ENCODE assay signal across 10 cellular contexts in the genomic region with DNA sequence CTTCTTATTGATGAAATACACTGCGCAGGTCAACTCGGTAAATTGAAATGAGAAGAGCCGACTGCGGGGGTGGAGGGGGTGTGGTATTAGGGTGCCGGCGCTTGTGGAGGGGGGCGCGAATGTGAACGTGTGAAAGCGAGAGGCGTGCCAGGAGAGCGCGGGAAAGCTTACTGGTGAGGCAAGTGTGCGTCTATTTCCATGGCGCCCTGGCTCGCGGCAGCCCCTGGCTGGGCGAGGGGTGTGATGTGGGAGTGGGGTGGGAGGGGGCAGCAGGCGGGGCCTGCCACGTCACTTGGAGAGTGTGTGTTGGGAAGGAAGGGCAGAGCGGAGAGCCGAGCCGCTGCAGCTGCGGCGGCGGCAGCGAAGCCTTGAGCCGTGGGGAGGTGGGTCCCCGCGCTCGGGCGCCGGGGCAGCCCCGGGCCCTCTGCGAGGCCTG.
DNase-seq lines count a peak whose midpoint lies in the region; TF ChIP-seq lines count a peak whose summit lies in the region.
"Had no signal": no experiment of that assay in that cellular context is flagged by ENCODE, and none has a peak within 500 bp of the region (broad histone marks: within the 10 kb centered on the region; RNA-seq: fewer than 3 reads in every experiment).

No MANE protein-coding gene starts in this region.

- H3K4ac ChIP-seq in mesendoderm (ENCODE audit: low read depth, low read length): peak overlapping the region; percentile 75

- H3K79me1 ChIP-seq in mesendoderm (ENCODE audit: low read length): no peaks in the 10 kb centered on the region

- peak overlapping the region; percentile 64 for H3K9ac ChIP-seq in mesendoderm (ENCODE audit: low read length)

- no peaks in the 10 kb centered on the region for H3K4me1 ChIP-seq in mesendoderm (ENCODE audit: control insufficient read depth, low read depth, low read length)
- H3K4me1 ChIP-seq in urinary bladder (ENCODE audit: insufficient read depth): no peaks in the 10 kb centered on the region

- no peak overlapping the region for H2AK5ac ChIP-seq in mesendoderm (ENCODE audit: low read length)

- peak overlapping the region; percentile 63 for H3K4me3 Mint-ChIP-seq in activated naive CD8-positive, alpha-beta T cell
- no peak overlapping the region for H3K4me3 Mint-ChIP-seq in activated naive CD8-positive, alpha-beta T cell treated with anti-CD3 and anti-CD28 coated beads for 36 hours
- H3K4me3 Mint-ChIP-seq in brain: peak overlapping the region; percentile 78 to 88 (median 82)
- H3K4me3 Mint-ChIP-seq: dendritic cell treated with granulocyte-macrophage colony-stimulating factor and Interleukin-4, amounts not matched to agents 40 ng/mL and 50 ng/mL, for 4 days had no signal

- no peak for TF ChIP-seq CTCF in brain (conservative IDR thresholded peaks at IDR 0.05)

- no peak overlapping the region for H4K5ac ChIP-seq in mesendoderm (ENCODE audit: low read length)

- H3K27ac Mint-ChIP-seq in activated naive CD8-positive, alpha-beta T cell: no peak overlapping the region
- no peak overlapping the region for H3K27ac Mint-ChIP-seq in activated naive CD8-positive, alpha-beta T cell treated with anti-CD3 and anti-CD28 coated beads for 36 hours
- H3K27ac Mint-ChIP-seq in brain: peak overlapping the region in 3 of 5 experiments; percentile 72 to 94 (median 75)
- H3K27ac Mint-ChIP-seq: dendritic cell treated with granulocyte-macrophage colony-stimulating factor and Interleukin-4, amounts not matched to agents 40 ng/mL and 50 ng/mL, for 4 days had no signal

- peak overlapping the region; percentile 68 for H3K56ac ChIP-seq in mesendoderm (ENCODE audit: low read length)

- H2BK5ac ChIP-seq in mesendoderm (ENCODE audit: low read length): no peak overlapping the region

- H3K79me2 ChIP-seq in mesendoderm (ENCODE audit: control insufficient read depth, insufficient read depth, low read length): no peaks in the 10 kb centered on the region

- H3K4me1 Mint-ChIP-seq in activated naive CD8-positive, alpha-beta T cell (ENCODE audit: low read depth): peaks cover 47% of the 10 kb centered on the region
- H3K4me1 Mint-ChIP-seq in activated naive CD8-positive, alpha-beta T cell treated with anti-CD3 and anti-CD28 coated beads for 36 hours: peaks cover 23% of the 10 kb centered on the region
- H3K4me1 Mint-ChIP-seq in brain: peaks cover 59% of the 10 kb centered on the region

- peaks cover 30% of the 10 kb centered on the region for H3K27me3 Mint-ChIP-seq in activated naive CD8-positive, alpha-beta T cell
- peaks cover 67% of the 10 kb centered on the region for H3K27me3 Mint-ChIP-seq in activated naive CD8-positive, alpha-beta T cell treated with anti-CD3 and anti-CD28 coated beads for 36 hours
- H3K27me3 Mint-ChIP-seq in brain: peaks cover 15% of the 10 kb centered on the region

- H3K4me3 ChIP-seq in mesendoderm (ENCODE audit: low read length) (peak overlapping the region; percentile 40), urinary bladder (ENCODE audit: low read depth, low read length) (peak overlapping the region; percentile 28)

- no peak overlapping the region for H2BK15ac ChIP-seq in mesendoderm (replicated peaks; ENCODE audit: low read depth)

- no CpG with 5 or more reads among the region's 35 CpGs for WGBS in mesendoderm (ENCODE audit: extremely low coverage, insufficient coverage, low lambda C conversion rate)
- under 1% methylated on average over 35 of the region's 35 CpGs for WGBS in urinary bladder

- H3K36me3 ChIP-seq in mesendoderm (ENCODE audit: control insufficient read depth, insufficient read depth, low read length): no peaks in the 10 kb centered on the region
- H3K36me3 ChIP-seq in urinary bladder (ENCODE audit: insufficient read depth): no peaks in the 10 kb centered on the region

- H3K36me3 Mint-ChIP-seq in activated naive CD8-positive, alpha-beta T cell: peaks cover 9% of the 10 kb centered on the region
- H3K36me3 Mint-ChIP-seq in activated naive CD8-positive, alpha-beta T cell treated with anti-CD3 and anti-CD28 coated beads for 36 hours: no peaks in the 10 kb centered on the region
- peaks cover 30% of the 10 kb centered on the region for H3K36me3 Mint-ChIP-seq in brain

- peak overlapping the region; percentile 71 for H3K18ac ChIP-seq in mesendoderm (ENCODE audit: low read length)

- H3K9me3 Mint-ChIP-seq in activated naive CD8-positive, alpha-beta T cell (ENCODE audit: low read depth): no peaks in the 10 kb centered on the region
- H3K9me3 Mint-ChIP-seq in activated naive CD8-positive, alpha-beta T cell treated with anti-CD3 and anti-CD28 coated beads for 36 hours: no peaks in the 10 kb centered on the region
- H3K9me3 Mint-ChIP-seq in brain: peaks cover 0 to 8% (median 0%) of the 10 kb centered on the region in 5 experiments
- H3K9me3 Mint-ChIP-seq: dendritic cell treated with granulocyte-macrophage colony-stimulating factor and Interleukin-4, amounts not matched to agents 40 ng/mL and 50 ng/mL, for 4 days had no signal

- peaks cover 7% of the 10 kb centered on the region for H3K27me3 ChIP-seq in mesendoderm (ENCODE audit: insufficient read depth, low read length, poor library complexity)

- H3K4me2 ChIP-seq in mesendoderm (ENCODE audit: low read length): peak overlapping the region; percentile 74

- no peak overlapping the region for H3K27ac ChIP-seq in mesendoderm (ENCODE audit: low read depth, low read length)
- H3K27ac ChIP-seq in urinary bladder (ENCODE audit: low read depth): no peak overlapping the region

- H3K23ac ChIP-seq in mesendoderm (ENCODE audit: low read length): no peak overlapping the region

- H4K8ac ChIP-seq in mesendoderm (ENCODE audit: low read depth, low read length): no peak overlapping the region

- DNase-seq in activated naive CD8-positive, alpha-beta T cell treated with anti-CD3 and anti-CD28 coated beads for 36 hours: no peak
- DNase-seq in mesendoderm (peak; percentile 85), NOMO-1 treated with dmso at 0.1 percent for 144 hours (lab: John Stamatoyannopoulos, UW; ENCODE audit: unreplicated experiment) (no peak), SKM-1 (lab: John Stamatoyannopoulos, UW; ENCODE audit: unreplicated experiment) (no peak), SIG-M5 treated with dmso at 0.1 percent for 504 hours (lab: John Stamatoyannopoulos, UW; ENCODE audit: unreplicated experiment) (no peak)
- DNase-seq: NCI-H187 treated with DMSO at 0.1 percent for 48 hours had no signal

- H2BK120ac ChIP-seq in mesendoderm (ENCODE audit: low read depth, low read length): no peak overlapping the region

Comparison
In these comparisons a context has a peak if more than half of its experiments do, and no peak if none do; other contexts are left out.
1. H3K27ac Mint-ChIP-seq: peak in brain (3 of 5); none in activated naive CD8-positive, alpha-beta T cell (single experiment) and activated naive CD8-positive, alpha-beta T cell treated with anti-CD3 and anti-CD28 coated beads for 36 hours (single experiment).